In the genomic region with DNA sequence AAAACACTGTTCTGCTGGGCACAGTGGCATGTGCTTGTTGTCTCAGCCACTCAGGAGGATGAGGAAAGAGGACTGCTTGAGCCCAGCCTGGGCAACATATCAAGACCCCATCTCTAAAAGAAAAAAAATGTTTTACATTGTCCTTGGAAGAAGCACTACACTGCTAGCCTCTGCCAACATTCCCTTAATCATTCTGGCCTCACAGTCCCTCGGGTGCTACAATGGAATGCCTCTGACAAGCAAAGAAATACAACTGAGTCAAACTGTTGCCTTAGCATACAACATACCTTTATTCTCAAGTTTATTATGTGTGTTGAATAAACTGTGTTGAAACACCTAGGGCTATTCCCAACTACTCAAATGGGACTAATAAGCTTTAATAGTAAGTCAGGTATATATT, we compare ENCODE assay signal across 21 cellular contexts. TPM values are rescaled to one million over a fixed set of nuclear protein-coding genes. Genes with fewer than 3 reads are reported as not detected.
DNase-seq lines count a peak whose midpoint lies in the region; ATAC-seq and TF ChIP-seq lines count a peak whose summit lies in the region.
"Had no signal": no experiment of that assay in that cellular context is flagged by ENCODE, and none has a peak within 500 bp of the region (broad histone marks: within the 10 kb centered on the region; RNA-seq: fewer than 3 reads in every experiment).

No MANE protein-coding gene starts in this region.

- peaks cover 73% of the 10 kb centered on the region for H3K36me3 ChIP-seq in MG63

- H3K4me3 Mint-ChIP-seq in chondrocyte (ENCODE audit: unreplicated experiment), result no peak overlapping the region
- H3K4me3 Mint-ChIP-seq: CD4-positive, CD25-positive, alpha-beta regulatory T cell; H9 had no signal

- ATAC-seq in left ventricle myocardium superior (peak; percentile 15), Right ventricle myocardium superior (ENCODE audit: poor library complexity) (no peak)

- intact Hi-C loops in left ventricle myocardium superior (cut with micrococcal nuclease) (no loop called here), Right ventricle myocardium superior (cut with DNase I) (no loop called here)

- H3K4me1 Mint-ChIP-seq in chondrocyte (ENCODE audit: low read depth), result peaks cover 8% of the 10 kb centered on the region
- H3K4me1 Mint-ChIP-seq: H9 had no signal

- no peaks in the 10 kb centered on the region for H3K27me3 Mint-ChIP-seq in chondrocyte (ENCODE audit: low read depth)
- H3K27me3 Mint-ChIP-seq: CD4-positive, CD25-positive, alpha-beta regulatory T cell had no signal

- H3K4me3 ChIP-seq in fibroblast of the aortic adventitia (ENCODE audit: low read depth, low read length), result no peak overlapping the region
- no peak overlapping the region for H3K4me3 ChIP-seq in MG63
- H3K4me3 ChIP-seq: PC-9 had no signal

- DNase-seq in left ventricle myocardium superior (no peak), Right ventricle myocardium superior (no peak), chondrocyte (ENCODE audit: low spot score) (no peak), fibroblast of the aortic adventitia (ENCODE audit: low read depth) (peak; percentile 63), stromal cell of bone marrow (ENCODE audit: low read depth) (peak; percentile 41), MG63 (no peak), D341Med (ENCODE audit: low spot score) (no peak)
- DNase-seq in activated T-cell treated with anti-CD3 and anti-CD28 coated beads, Interleukin-2, amount 50 U/mL, for 48 hours, result no peak
- DNase-seq: 8988T; BE2C; CD4-positive, CD25-positive, alpha-beta regulatory T cell; COR-L47; GF-D8; H9; IMR-90; NCI-H1092; NCI-H1436 treated with DMSO at 0.1 percent for 48 hours; NCI-H2029; NCI-H2171; NCI-H526; PC-9 had no signal

- no peaks in the 10 kb centered on the region for H3K9me3 Mint-ChIP-seq in chondrocyte (ENCODE audit: low read depth)
- H3K9me3 Mint-ChIP-seq: CD4-positive, CD25-positive, alpha-beta regulatory T cell; H9 had no signal

- peak overlapping the region; percentile 49 for H3K27ac Mint-ChIP-seq in chondrocyte (ENCODE audit: unreplicated experiment)

- no peaks in the 10 kb centered on the region for H3K27me3 ChIP-seq in MG63
- H3K27me3 ChIP-seq: BE2C had no signal

- TF ChIP-seq CTCF in chondrocyte (IDR thresholded peaks at IDR 0.05) (no peak), fibroblast of the aortic adventitia (IDR thresholded peaks at IDR 0.05; ENCODE audit: insufficient read depth, low read length) (no peak)

- peaks cover 17% of the 10 kb centered on the region for H3K36me3 Mint-ChIP-seq in chondrocyte (ENCODE audit: low read depth)

- H3K9me3 ChIP-seq in MG63, result no peaks in the 10 kb centered on the region
- H3K9me3 ChIP-seq: BE2C had no signal

RNA-seq across cellular contexts. Expression of gene PSPC1, which starts 56.1 kb away (rescaled TPM):
- total RNA-seq in left ventricle myocardium superior (27.6 TPM), Right ventricle myocardium superior (22.2 TPM), chondrocyte (32.6 to 45.7 TPM (median 35.1 TPM) in 3 replicates), fibroblast of the aortic adventitia (ENCODE audit: low replicate concordance) (41.0 and 61.3 TPM in 2 replicates)
- total RNA-seq in MG63 (2014; rRNA removed; shearing (Covaris generic); ENCODE audit: low replicate concordance), result 25.7 and 38.2 TPM in 2 replicates

Comparison
In these comparisons a context has a peak if more than half of its experiments do, and no peak if none do; other contexts are left out.
1. DNase-seq: peak in fibroblast of the aortic adventitia (single experiment) and stromal cell of bone marrow (single experiment); none in left ventricle myocardium superior (single experiment), Right ventricle myocardium superior (single experiment), chondrocyte (single experiment), MG63 (single experiment), D341Med (single experiment) and activated T-cell treated with anti-CD3 and anti-CD28 coated beads, Interleukin-2, amount 50 U/mL, for 48 hours (0 of 2).